1 cellular context compared by ENCODE assay signal in genomic region chr2:207149253-207150213, GRCh38.
TF ChIP-seq lines count a peak whose summit lies in the region.

No MANE protein-coding gene starts in this region.

TF ChIP-seq in H1, 55 proteins besides CTCF, POLR2A, EP300 and RAD21:
- TF ChIP-seq SRF (IDR thresholded peaks at IDR 0.05; ENCODE audit: low read depth, low read length): no peak
